ENCODE assay signal across 28 cellular contexts in genomic region chr9:128288273-128289004, GRCh38.
"Had no signal": no experiment of that assay in that cellular context is flagged by ENCODE, and none has a peak within 500 bp of the region (broad histone marks: within the 10 kb centered on the region; RNA-seq: fewer than 3 reads in every experiment).

No MANE protein-coding gene starts in this region.

- H3K4me1 Mint-ChIP-seq: activated naive CD4-positive, alpha-beta T cell treated with anti-CD3 and anti-CD28 coated beads, Interleukin-2, amount 50 U/mL, for 24 hours; activated naive CD8-positive, alpha-beta T cell treated with anti-CD3 and anti-CD28 coated beads, Interleukin-2, amount 50 U/mL, for 24 hours; endodermal cell; stimulated activated effector memory CD8-positive, alpha-beta T cell treated with anti-CD3 and anti-CD28 coated beads, Interleukin-12 subunit alpha, Interleukin-12 subunit beta, amount 100 ng/mL, for 72 hours had no signal

- H3K79me2 ChIP-seq: parathyroid adenoma had no signal

- DNase-seq: activated CD4-positive, alpha-beta memory T cell treated with anti-CD3 and anti-CD28 coated beads for 36 hours; activated CD4-positive, alpha-beta T cell treated with anti-CD3 and anti-CD28 coated beads for 48 hours; activated naive CD8-positive, alpha-beta T cell treated with anti-CD3 and anti-CD28 coated beads, Interleukin-2, amount 50 U/mL, for 24 hours; activated T-cell treated with anti-CD3 and anti-CD28 coated beads, Interleukin-2, amount 50 U/mL, for 4 hours; amygdala; caudate nucleus; cortex of kidney; endodermal cell; foreskin fibroblast; head of caudate nucleus; hippocampal formation; left colon; mammary epithelial cell; nucleus accumbens; psoas muscle; sigmoid colon; small intestine; stimulated activated CD4-positive, alpha-beta T cell treated with anti-CD3 and anti-CD28 coated beads, Interleukin-4, amount 100 ng/mL, for 24 hours had no signal

- H3K4me3 ChIP-seq: psoas muscle, sigmoid colon, thoracic aorta, upper lobe of left lung had no signal

- H3K9ac ChIP-seq: parathyroid adenoma had no signal

- H3K9me3 ChIP-seq: psoas muscle, sigmoid colon, thoracic aorta, upper lobe of left lung had no signal

- ATAC-seq: activated CD4-positive, CD25-positive, alpha-beta regulatory T cell treated with anti-CD3 and anti-CD28 coated beads, Interleukin-2, amount 50 U/mL, for 24 hours; activated naive CD8-positive, alpha-beta T cell treated with anti-CD3 and anti-CD28 coated beads, Interleukin-2, amount 50 U/mL, for 24 hours; activated T-cell treated with anti-CD3 and anti-CD28 coated beads, Interleukin-2, amount 50 U/mL, for 4 hours; esophagus mucosa; left colon; psoas muscle; stimulated activated effector memory CD8-positive, alpha-beta T cell treated with anti-CD3 and anti-CD28 coated beads, Interleukin-12 subunit alpha, Interleukin-12 subunit beta, amount 100 ng/mL, for 72 hours had no signal

- H3K27ac ChIP-seq: parathyroid adenoma, psoas muscle, sigmoid colon, thoracic aorta, upper lobe of left lung, VCaP had no signal

- H3K27me3 ChIP-seq: sigmoid colon, upper lobe of left lung had no signal

- H2AFZ ChIP-seq: parathyroid adenoma had no signal

- H3K9me3 Mint-ChIP-seq: activated CD4-positive, alpha-beta memory T cell treated with anti-CD3 and anti-CD28 coated beads for 36 hours; activated naive CD4-positive, alpha-beta T cell treated with anti-CD3 and anti-CD28 coated beads, Interleukin-2, amount 50 U/mL, for 24 hours; activated naive CD8-positive, alpha-beta T cell treated with anti-CD3 and anti-CD28 coated beads, Interleukin-2, amount 50 U/mL, for 24 hours; activated T-cell treated with anti-CD3 and anti-CD28 coated beads, Interleukin-2, amount 50 U/mL, for 4 hours; activated T-helper 2 cell treated with anti-CD3 and anti-CD28 coated beads, Interferon-gamma antibody, Interleukin-2, Interleukin-4, amounts not matched to agents 10 μg/mL and 5 μg/mL and 100 μg/mL, durations not matched to agents 14 hours and 24 hours and 36 hours; endodermal cell; stimulated activated effector memory CD8-positive, alpha-beta T cell treated with anti-CD3 and anti-CD28 coated beads, Interleukin-12 subunit alpha, Interleukin-12 subunit beta, amount 100 ng/mL, for 72 hours; stimulated activated naive CD8-positive, alpha-beta T cell treated with anti-CD3 and anti-CD28 coated beads, Interleukin-15, Interleukin-2, amounts not matched to agents 100 ng/mL and 50 ng/mL, for 24 hours had no signal

- H3K4me3 Mint-ChIP-seq: activated CD4-positive, alpha-beta memory T cell treated with anti-CD3 and anti-CD28 coated beads for 36 hours; activated naive CD4-positive, alpha-beta T cell treated with anti-CD3 and anti-CD28 coated beads, Interleukin-2, amount 50 U/mL, for 24 hours; activated naive CD8-positive, alpha-beta T cell treated with anti-CD3 and anti-CD28 coated beads, Interleukin-2, amount 50 U/mL, for 24 hours; activated T-cell treated with anti-CD3 and anti-CD28 coated beads, Interleukin-2, amount 50 U/mL, for 4 hours; endodermal cell; stimulated activated effector memory CD8-positive, alpha-beta T cell treated with anti-CD3 and anti-CD28 coated beads, Interleukin-12 subunit alpha, Interleukin-12 subunit beta, amount 100 ng/mL, for 72 hours; stimulated activated naive CD8-positive, alpha-beta T cell treated with anti-CD3 and anti-CD28 coated beads, Interleukin-15, Interleukin-2, amounts not matched to agents 100 ng/mL and 50 ng/mL, for 24 hours had no signal

- H3K4me1 ChIP-seq: parathyroid adenoma, psoas muscle, upper lobe of left lung had no signal

- H3K27me3 Mint-ChIP-seq: activated CD4-positive, alpha-beta memory T cell treated with anti-CD3 and anti-CD28 coated beads for 36 hours; activated naive CD4-positive, alpha-beta T cell treated with anti-CD3 and anti-CD28 coated beads, Interleukin-2, amount 50 U/mL, for 24 hours; activated naive CD8-positive, alpha-beta T cell treated with anti-CD3 and anti-CD28 coated beads, Interleukin-2, amount 50 U/mL, for 24 hours; stimulated activated naive CD8-positive, alpha-beta T cell treated with anti-CD3 and anti-CD28 coated beads, Interleukin-15, Interleukin-2, amounts not matched to agents 100 ng/mL and 50 ng/mL, for 24 hours had no signal

- H3K27ac Mint-ChIP-seq: activated CD4-positive, alpha-beta memory T cell treated with anti-CD3 and anti-CD28 coated beads for 36 hours; activated naive CD4-positive, alpha-beta T cell treated with anti-CD3 and anti-CD28 coated beads, Interleukin-2, amount 50 U/mL, for 24 hours; activated naive CD8-positive, alpha-beta T cell treated with anti-CD3 and anti-CD28 coated beads, Interleukin-2, amount 50 U/mL, for 24 hours; activated T-helper 2 cell treated with anti-CD3 and anti-CD28 coated beads, Interferon-gamma antibody, Interleukin-2, Interleukin-4, amounts not matched to agents 10 μg/mL and 5 μg/mL and 100 μg/mL, durations not matched to agents 14 hours and 24 hours and 36 hours; endodermal cell; stimulated activated effector memory CD8-positive, alpha-beta T cell treated with anti-CD3 and anti-CD28 coated beads, Interleukin-12 subunit alpha, Interleukin-12 subunit beta, amount 100 ng/mL, for 72 hours; stimulated activated naive CD8-positive, alpha-beta T cell treated with anti-CD3 and anti-CD28 coated beads, Interleukin-15, Interleukin-2, amounts not matched to agents 100 ng/mL and 50 ng/mL, for 24 hours had no signal
